31 cellular contexts compared by ENCODE assay signal in the genomic region with DNA sequence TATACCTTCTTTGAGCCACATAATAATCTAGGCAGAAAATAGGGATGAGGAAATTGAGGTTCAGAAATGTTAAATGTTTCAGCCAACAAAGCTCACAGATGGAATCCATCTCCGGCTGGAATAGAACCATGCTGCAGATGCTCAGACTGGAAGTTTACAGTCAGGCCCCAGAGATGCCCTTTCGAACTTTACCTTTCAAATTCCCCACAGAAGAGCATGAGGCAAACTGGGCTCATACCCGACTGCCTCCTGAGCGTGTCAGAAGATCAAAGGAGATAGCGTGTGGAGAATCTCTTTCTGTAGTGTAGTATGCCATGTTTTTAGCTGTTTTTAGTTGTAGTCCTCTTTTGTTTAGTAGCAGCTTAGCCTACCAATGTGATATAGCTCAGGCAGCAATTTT.
DNase-seq lines count a peak whose midpoint lies in the region; ATAC-seq, FAIRE-seq and TF ChIP-seq lines count a peak whose summit lies in the region.
"Had no signal": no experiment of that assay in that cellular context is flagged by ENCODE, and none has a peak within 500 bp of the region (broad histone marks: within the 10 kb centered on the region; RNA-seq: fewer than 3 reads in every experiment).

No MANE protein-coding gene starts in this region.

- intact Hi-C loops in left lung (cut with DNase I), result no loop called here

- ATAC-seq in left lung (peak; percentile 42), gastroesophageal sphincter (no peak)
- ATAC-seq: activated naive CD8-positive, alpha-beta T cell treated with anti-CD3 and anti-CD28 coated beads, Interleukin-2, amount 50 U/mL, for 24 hours; HCT116; stimulated activated memory B cell treated with anti-CD40 and anti-IgM and Interleukin-4, amounts not matched to agents 10 μg/mL and 1 μg/mL and 100 μg/mL, for 72 hours; T-cell; upper lobe of right lung; WTC11 had no signal

- H3K27me3 ChIP-seq in left lung (no peaks in the 10 kb centered on the region), gastroesophageal sphincter (peaks cover 8% of the 10 kb centered on the region)
- H3K27me3 ChIP-seq: ovary, SJCRH30, upper lobe of right lung had no signal

- no peak overlapping the region for H3K4me3 ChIP-seq in left lung
- no peak overlapping the region for H3K4me3 ChIP-seq in gastroesophageal sphincter
- H3K4me3 ChIP-seq: coronary artery, ovary, SJCRH30, upper lobe of right lung had no signal

- no peaks in the 10 kb centered on the region for H3K9me3 ChIP-seq in left lung
- no peaks in the 10 kb centered on the region for H3K9me3 ChIP-seq in gastroesophageal sphincter
- H3K9me3 ChIP-seq: ovary, SJCRH30, upper lobe of right lung had no signal

- H3K36me3 ChIP-seq in left lung (no peaks in the 10 kb centered on the region), gastroesophageal sphincter (no peaks in the 10 kb centered on the region)
- H3K36me3 ChIP-seq: ovary, SJCRH30, upper lobe of right lung had no signal

- DNase-seq in DMS53 (lab: John Stamatoyannopoulos, UW) (peak; percentile 39), DMS53 treated with DMSO at 0.1 percent for 48 hours (lab: John Stamatoyannopoulos, UW; ENCODE audit: unreplicated experiment) (no peak), left lung (no peak), urothelium cell line (ENCODE audit: low spot score) (peak; percentile 4), NCI-H2171 (lab: John Stamatoyannopoulos, UW) (no peak), germinal center (ENCODE audit: low spot score) (no peak)
- DNase-seq: activated CD4-positive, alpha-beta T cell treated with anti-CD3 and anti-CD28 coated beads, Interleukin-2, amount 10 ng/mL, durations not matched to agents 7 days and 5 days; activated gamma-delta T cell treated with Interleukin-2 at 50 U/mL for 16 hours; activated naive CD8-positive, alpha-beta T cell treated with anti-CD3 and anti-CD28 coated beads, Interleukin-2, amount 50 U/mL, for 24 hours; activated T-cell treated with anti-CD3 and anti-CD28 coated beads, Interleukin-2, amount 50 U/mL, for 48 hours; caudate nucleus; CD4-positive, alpha-beta memory T cell; effector memory CD4-positive, alpha-beta T cell; foreskin melanocyte; NCI-H2107; NCI-H446; NCI-H748 treated with DMSO at 0.1 percent for 48 hours; ovary; SJCRH30; substantia nigra; T-cell; upper lobe of right lung had no signal

- no peak for TF ChIP-seq POLR2A in gastroesophageal sphincter (IDR thresholded peaks at IDR 0.05)

- WGBS in gastroesophageal sphincter (ENCODE audit: low coverage in 1 of 2), 2 donors, result 34 to 44% methylated on average over 5 of the region's 5 CpGs

- H3K4me1 ChIP-seq in left lung (peaks cover 0 to 5% of the 10 kb centered on the region in 2 donors), gastroesophageal sphincter (no peaks in the 10 kb centered on the region)
- H3K4me1 ChIP-seq: SJCRH30, upper lobe of right lung had no signal

- no peak for TF ChIP-seq CTCF in VCaP (conservative IDR thresholded peaks at IDR 0.05)
- no peak for TF ChIP-seq CTCF in left lung (IDR thresholded peaks at IDR 0.05)
- no peak for TF ChIP-seq CTCF in gastroesophageal sphincter (IDR thresholded peaks at IDR 0.05)

- FAIRE-seq in urothelium cell line (lab: Jason Lieb, UNC), result no peak
- FAIRE-seq: G401.6, RCC 7860 had no signal

- TF ChIP-seq EP300 in gastroesophageal sphincter (IDR thresholded peaks at IDR 0.05), result no peak

- H3K27ac ChIP-seq in VCaP (peak overlapping the region; percentile 3), left lung (peak overlapping the region in 1 of 2 donors; percentile 44), gastroesophageal sphincter (no peak overlapping the region)
- H3K27ac ChIP-seq: 22Rv1, SJCRH30, upper lobe of right lung had no signal

Comparison
In these comparisons a context has a peak if more than half of its experiments do, and no peak if none do; other contexts are left out.
1. DNase-seq: peak in DMS53 (single experiment) and urothelium cell line (single experiment); none in DMS53 treated with DMSO at 0.1 percent for 48 hours (single experiment), left lung (0 of 2), NCI-H2171 (single experiment) and germinal center (single experiment).